In genomic region chr9:33082538-33083326, GRCh38 we compare ENCODE assay signal across 12 cellular contexts. TPM values are rescaled to one million over a fixed set of nuclear protein-coding genes. Genes with fewer than 3 reads are reported as not detected.
DNase-seq lines count a peak whose midpoint lies in the region; ATAC-seq, FAIRE-seq and TF ChIP-seq lines count a peak whose summit lies in the region.
"Had no signal": no experiment of that assay in that cellular context is flagged by ENCODE, and none has a peak within 500 bp of the region (broad histone marks: within the 10 kb centered on the region; RNA-seq: fewer than 3 reads in every experiment).

No MANE protein-coding gene starts in this region.

- H3K4me3 Mint-ChIP-seq in CD8-positive, alpha-beta memory T cell, result peak overlapping the region; percentile 6 to 70 (median 49)
- H3K4me3 Mint-ChIP-seq in natural killer cell treated with Interleukin-12 subunit alpha and Interleukin-12 subunit beta and Interleukin-15 and Interleukin-18, amount 100 ng/mL, for 72 hours, result peak overlapping the region; percentile 25

- in situ Hi-C loops in K562 (cut with MboI), result loop anchor here (5.0 kb wide), 1 partner anchor 145 kb away; no protein-coding TSS in a partner anchor

- H3K4me1 Mint-ChIP-seq in CD8-positive, alpha-beta memory T cell, result peaks cover 10 to 19% (median 19%) of the 10 kb centered on the region in 3 donors
- H3K4me1 Mint-ChIP-seq in natural killer cell treated with Interleukin-12 subunit alpha and Interleukin-12 subunit beta and Interleukin-15 and Interleukin-18, amount 100 ng/mL, for 72 hours (ENCODE audit: low read depth in 2 of 2), result peaks cover 10 to 12% of the 10 kb centered on the region in 2 donors

- 0 out of 2 replicates have a peak overlapping the region, but pooled peaks have one; percentile 14 for H2AFZ ChIP-seq in K562 (ENCODE audit: low read depth, low read length)

- no peaks in the 10 kb centered on the region for H3K9me3 Mint-ChIP-seq in CD8-positive, alpha-beta memory T cell
- H3K9me3 Mint-ChIP-seq in natural killer cell treated with Interleukin-12 subunit alpha and Interleukin-12 subunit beta and Interleukin-15 and Interleukin-18, amount 100 ng/mL, for 72 hours, result no peaks in the 10 kb centered on the region

- no peaks in the 10 kb centered on the region for H3K9me1 ChIP-seq in K562 (ENCODE audit: control insufficient read depth, insufficient read depth, low read length)

- no peak overlapping the region for H3K4me2 ChIP-seq in K562 (ENCODE audit: insufficient read depth, low read length)

- WGBS in K562 (ENCODE audit: insufficient coverage, low coverage, missing lambda C conversion rate), result 22% methylated on average over 8 of the region's 8 CpGs

- no peak for TF ChIP-seq EP300 in K562 (IDR thresholded peaks at IDR 0.05; ENCODE audit: low read length)

- intact Hi-C loops in K562 (cut with micrococcal nuclease), result no loop called here

- H3K79me2 ChIP-seq in K562 (ENCODE audit: control insufficient read depth, insufficient read depth, low read length), result no peaks in the 10 kb centered on the region

- POLR2A ChIA-PET in CD8-positive, alpha-beta memory T cell (lab: Charles Lee), result no interaction called here
- POLR2A ChIA-PET in K562 (lab: Yijun Ruan, JAX), result interaction anchor here (0.6 to 0.8 kb wide), 4 partner anchors 63 to 348 kb away, joined by 3 read pairs; no protein-coding TSS in a partner anchor

- BruUV-seq in K562 (replicated peaks; lab: Mats Ljungman, UMichigan), result no TSS peak

- peaks cover 5 to 8% of the 10 kb centered on the region in 2 donors for H3K27me3 Mint-ChIP-seq in CD8-positive, alpha-beta memory T cell
- peaks cover 0 to 3% of the 10 kb centered on the region in 2 donors for H3K27me3 Mint-ChIP-seq in natural killer cell treated with Interleukin-12 subunit alpha and Interleukin-12 subunit beta and Interleukin-15 and Interleukin-18, amount 100 ng/mL, for 72 hours

- H3K27me3 ChIP-seq in CD8-positive, alpha-beta memory T cell (ENCODE audit: insufficient read depth, low read length, poor library complexity, severe bottlenecking), result no peaks in the 10 kb centered on the region
- H3K27me3 ChIP-seq in K562 (ENCODE audit: control insufficient read depth in 2 of 2, insufficient read depth in 2 of 2, low read length in 2 of 2), result no peaks in the 10 kb centered on the region
- H3K27me3 ChIP-seq: vagina had no signal

- H3K4me3 ChIP-seq in CD8-positive, alpha-beta memory T cell (ENCODE audit: low read length), result no peak overlapping the region
- H3K4me3 ChIP-seq in NB4 (ENCODE audit: low read depth, low read length), result no peak overlapping the region
- no peak overlapping the region for H3K4me3 ChIP-seq in K562
- H3K4me3 ChIP-seq: lung, vagina had no signal

- peak overlapping the region in 1 of 2 experiments; percentile 64; a peak in 1 of 4 replicates for H3K9ac ChIP-seq in K562 (ENCODE audit: insufficient read depth in 1 of 2, low read depth in 2 of 2, low read length in 2 of 2)

- DNase-seq in CD8-positive, alpha-beta memory T cell, result peak in 1 of 5 donors; percentile 26
- DNase-seq in NB4 (ENCODE audit: low read depth) (peak; percentile 47), K562 (ENCODE audit: extremely low read depth in 1 of 4, low spot score in 3 of 4) (no peak), SHP77 treated with DMSO at 0.1 percent for 48 hours (lab: John Stamatoyannopoulos, UW) (no peak), COR-L47 (lab: John Stamatoyannopoulos, UW) (no peak)
- no peak for DNase-seq in natural killer cell treated with Interleukin-12 subunit alpha and Interleukin-12 subunit beta and Interleukin-15 and Interleukin-18, amount 100 ng/mL, for 72 hours (ENCODE audit: low spot score)
- DNase-seq: amniotic stem cell, NCI-H2029 had no signal

- TF ChIP-seq CTCF in NB4 (IDR thresholded peaks at IDR 0.05; ENCODE audit: low read depth, low read length) (no peak), K562 (IDR thresholded peaks at IDR 0.05 in 2 of 3, conservative IDR thresholded peaks at IDR 0.05 in 1 of 3; ENCODE audit: insufficient read depth in 2 of 3, low read depth in 1 of 3, low read length in 3 of 3) (no peak)

- peak overlapping the region in 7 of 8 donors; percentile 6 to 81 (median 55) for H3K27ac Mint-ChIP-seq in CD8-positive, alpha-beta memory T cell
- peak overlapping the region; percentile 69 to 71 for H3K27ac Mint-ChIP-seq in natural killer cell treated with Interleukin-12 subunit alpha and Interleukin-12 subunit beta and Interleukin-15 and Interleukin-18, amount 100 ng/mL, for 72 hours

- no peaks in the 10 kb centered on the region for H3K9me3 ChIP-seq in CD8-positive, alpha-beta memory T cell (ENCODE audit: low read length)
- no peaks in the 10 kb centered on the region for H3K9me3 ChIP-seq in K562 (replicated peaks; ENCODE audit: control insufficient read depth, insufficient read depth, low read depth, low read length)
- H3K9me3 ChIP-seq: vagina had no signal

- TF ChIP-seq RAD21 in K562 (CRISPR knock-in tag; conservative IDR thresholded peaks at IDR 0.05 in 1 of 2, IDR thresholded peaks at IDR 0.05 in 1 of 2), result no peak

- CTCF ChIA-PET in CD8-positive, alpha-beta memory T cell (lab: Charles Lee), result interaction anchor here (0.7 to 1.2 kb wide), 6 partner anchors 84 to 144 kb away, joined by 3 to 7 read pairs (median 3); partner anchors contain the start of gene B4GALT1
- CTCF ChIA-PET in K562 (lab: Yijun Ruan, JAX; ENCODE audit: low intra/inter-chr PET ratio), result interaction anchor here (5.1 kb wide), 1 partner anchor 142 kb away, joined by 42 read pairs; no protein-coding TSS in a partner anchor

- ATAC-seq in K562, result no peak
- ATAC-seq in natural killer cell treated with Interleukin-12 subunit alpha and Interleukin-12 subunit beta and Interleukin-15 and Interleukin-18, amount 100 ng/mL, for 72 hours, result no peak
- ATAC-seq in HG03469 (IDR thresholded peaks at IDR 0.05; ENCODE audit: unreplicated experiment), result no peak
- ATAC-seq in GM21367 (IDR thresholded peaks at IDR 0.05; ENCODE audit: unreplicated experiment), result no peak

- H3K36me3 ChIP-seq in CD8-positive, alpha-beta memory T cell (ENCODE audit: insufficient read depth, low read length), result no peaks in the 10 kb centered on the region
- H3K36me3 ChIP-seq in K562 (ENCODE audit: control insufficient read depth, insufficient read depth, low read length), result no peaks in the 10 kb centered on the region
- H3K36me3 ChIP-seq: vagina had no signal

- no peak overlapping the region for H3K27ac ChIP-seq in CD8-positive, alpha-beta memory T cell (ENCODE audit: low read depth, low read length)
- no peak overlapping the region for H3K27ac ChIP-seq in K562 (ENCODE audit: extremely low read depth, low read depth, low read length)
- H3K27ac ChIP-seq: vagina had no signal

- H4K20me1 ChIP-seq in K562 (replicated peaks; ENCODE audit: control insufficient read depth, insufficient read depth, low read length), result no peaks in the 10 kb centered on the region

- FAIRE-seq in K562 (lab: Jason Lieb, UNC), result no peak

- TF ChIP-seq POLR2A in NB4 (IDR thresholded peaks at IDR 0.05; ENCODE audit: extremely low read depth, insufficient read length), result no peak
- TF ChIP-seq POLR2A in K562 (conservative IDR thresholded peaks at IDR 0.05), result no peak

- H3K4me1 ChIP-seq in CD8-positive, alpha-beta memory T cell (ENCODE audit: insufficient read depth, low read length), result peaks cover 29% of the 10 kb centered on the region
- no peaks in the 10 kb centered on the region; a peak in 2 of 5 replicates for H3K4me1 ChIP-seq in K562 (replicated peaks in 1 of 2; ENCODE audit: control insufficient read depth in 2 of 2, insufficient read depth in 2 of 2, low read length in 2 of 2)
- H3K4me1 ChIP-seq: vagina had no signal

- no peaks in the 10 kb centered on the region for H3K36me3 Mint-ChIP-seq in CD8-positive, alpha-beta memory T cell
- no peaks in the 10 kb centered on the region for H3K36me3 Mint-ChIP-seq in natural killer cell treated with Interleukin-12 subunit alpha and Interleukin-12 subunit beta and Interleukin-15 and Interleukin-18, amount 100 ng/mL, for 72 hours

RNA-seq across cellular contexts. Expression of gene SMU1, which starts 6.3 kb away (rescaled TPM):
- 10 to 100 TPM; 27.5 to 27.6 TPM for total RNA-seq in CD8-positive, alpha-beta memory T cell
- polyA plus RNA-seq in CD8-positive, alpha-beta memory T cell, result 21.2 TPM
- 8.0 and 11.2 TPM in 2 replicates for total RNA-seq in K562 (2011; cell fraction: chromatin; rRNA removed; ENCODE audit: low replicate concordance)
- total RNA-seq in K562 (2011; cell fraction: nucleolus; rRNA removed), result 5.5 and 6.1 TPM in 2 replicates
- 10.1 and 13.2 TPM in 2 replicates for total RNA-seq in K562 (2011; cell fraction: nucleoplasm; rRNA removed)
- total RNA-seq in K562 (2014; rRNA removed), result 16.0 and 17.0 TPM in 2 replicates
- total RNA-seq in K562 (2014; rRNA removed; fragmentation: Illumina TruSeq; extraction: Trizol), result 33.4 and 35.9 TPM in 2 replicates
- 27.6 and 28.2 TPM in 2 replicates for total RNA-seq in K562 (2015; rRNA removed; fragmentation: Illumina TruSeq; extraction: Trizol)
- total RNA-seq in K562 (2021), result 19.1 and 21.7 TPM in 2 replicates
- 15.3 and 20.7 TPM in 2 replicates for polyA plus RNA-seq in K562 (2011; rRNA removed)
- 6.5 and 9.6 TPM in 2 replicates for polyA plus RNA-seq in K562 (2011; cell fraction: cytosol; rRNA removed)
- polyA plus RNA-seq in K562 (2011; cell fraction: nucleus; rRNA removed), result 3.6 and 4.4 TPM in 2 replicates
- polyA plus RNA-seq in K562 (2012), result 7.4 and 14.3 TPM in 2 replicates
- polyA plus RNA-seq in K562 (2014; fragmentation: Illumina TruSeq; extraction: Trizol), result 16.6 and 17.9 TPM in 2 replicates
- polyA plus RNA-seq in K562 (2014; fragmentation: Nextera tagmentation; extraction: Ambion mirVana), result 10 to 100 TPM; 20.5 to 23.9 TPM
- polyA plus RNA-seq in K562 (2014; rRNA removed), result 13.2 and 15.0 TPM in 2 replicates
- 33.3 and 40.4 TPM in 2 replicates for polyA minus RNA-seq in K562 (2011; rRNA and poly(A)+ RNA removed)
- polyA minus RNA-seq in K562 (2011; cell fraction: cytosol; rRNA and poly(A)+ RNA removed), result 10.6 and 16.2 TPM in 2 replicates
- polyA minus RNA-seq in K562 (2011; cell fraction: nucleus; rRNA and poly(A)+ RNA removed), result 3.2 and 6.1 TPM in 2 replicates
- 10 to 100 TPM; 22.5 to 22.7 TPM for total RNA-seq in natural killer cell treated with Interleukin-12 subunit alpha and Interleukin-12 subunit beta and Interleukin-15 and Interleukin-18, amount 100 ng/mL, for 72 hours

RNA-seq across cellular contexts. Expression of gene DNAJA1, which starts 57.7 kb away (rescaled TPM):
- total RNA-seq in CD8-positive, alpha-beta memory T cell, result 100 to 1,000 TPM; 318 to 332 TPM
- 106 TPM for polyA plus RNA-seq in CD8-positive, alpha-beta memory T cell
- total RNA-seq in K562 (2011; cell fraction: chromatin; rRNA removed; ENCODE audit: low replicate concordance), result 20.1 and 36.0 TPM in 2 replicates
- 20.0 and 23.6 TPM in 2 replicates for total RNA-seq in K562 (2011; cell fraction: nucleolus; rRNA removed)
- total RNA-seq in K562 (2011; cell fraction: nucleoplasm; rRNA removed), result 25.0 and 35.3 TPM in 2 replicates
- 105 and 109 TPM in 2 replicates for total RNA-seq in K562 (2014; rRNA removed)
- total RNA-seq in K562 (2014; rRNA removed; fragmentation: Illumina TruSeq; extraction: Trizol), result 175 and 189 TPM in 2 replicates
- 192 and 194 TPM in 2 replicates for total RNA-seq in K562 (2015; rRNA removed; fragmentation: Illumina TruSeq; extraction: Trizol)
- 137 and 138 TPM in 2 replicates for total RNA-seq in K562 (2021)
- 170 and 197 TPM in 2 replicates for polyA plus RNA-seq in K562 (2011; rRNA removed)
- polyA plus RNA-seq in K562 (2011; cell fraction: cytosol; rRNA removed), result 36.7 and 57.5 TPM in 2 replicates
- polyA plus RNA-seq in K562 (2011; cell fraction: nucleus; rRNA removed), result 29.8 and 37.5 TPM in 2 replicates
- polyA plus RNA-seq in K562 (2012), result 79.7 and 168 TPM in 2 replicates
- polyA plus RNA-seq in K562 (2014; fragmentation: Illumina TruSeq; extraction: Trizol), result 175 and 213 TPM in 2 replicates
- polyA plus RNA-seq in K562 (2014; fragmentation: Nextera tagmentation; extraction: Ambion mirVana), result 100 to 1,000 TPM; 164 to 359 TPM
- polyA plus RNA-seq in K562 (2014; rRNA removed), result 161 and 171 TPM in 2 replicates
- polyA minus RNA-seq in K562 (2011; rRNA and poly(A)+ RNA removed), result 157 and 185 TPM in 2 replicates
- 58.8 and 127 TPM in 2 replicates for polyA minus RNA-seq in K562 (2011; cell fraction: cytosol; rRNA and poly(A)+ RNA removed)
- 11.3 and 22.5 TPM in 2 replicates for polyA minus RNA-seq in K562 (2011; cell fraction: nucleus; rRNA and poly(A)+ RNA removed)
- total RNA-seq in natural killer cell treated with Interleukin-12 subunit alpha and Interleukin-12 subunit beta and Interleukin-15 and Interleukin-18, amount 100 ng/mL, for 72 hours, result 100 to 1,000 TPM; 219 to 220 TPM
